Comparison of ENCODE assay signal across 26 cellular contexts in genomic region chr6:14315353-14315752, GRCh38.
"Had no signal": no experiment of that assay in that cellular context is flagged by ENCODE, and none has a peak within 500 bp of the region (broad histone marks: within the 10 kb centered on the region; RNA-seq: fewer than 3 reads in every experiment).

No MANE protein-coding gene starts in this region.

- H3K27ac Mint-ChIP-seq: activated CD4-positive, alpha-beta memory T cell treated with anti-CD3 and anti-CD28 coated beads for 36 hours; activated CD4-positive, alpha-beta T cell treated with anti-CD3 and anti-CD28 coated beads, Interleukin-2, amount 10 ng/mL, durations not matched to agents 7 days and 5 days; activated naive CD8-positive, alpha-beta T cell treated with anti-CD3 and anti-CD28 coated beads, Interleukin-2, amount 10 ng/mL, durations not matched to agents 7 days and 5 days; activated T-cell treated with anti-CD3 and anti-CD28 coated beads, Interleukin-2, amount 50 U/mL, for 72 hours had no signal

- H3K27me3 Mint-ChIP-seq: activated CD4-positive, alpha-beta memory T cell treated with anti-CD3 and anti-CD28 coated beads for 36 hours; activated CD4-positive, alpha-beta T cell treated with anti-CD3 and anti-CD28 coated beads, Interleukin-2, amount 10 ng/mL, durations not matched to agents 7 days and 5 days; activated naive CD8-positive, alpha-beta T cell treated with anti-CD3 and anti-CD28 coated beads, Interleukin-2, amount 10 ng/mL, durations not matched to agents 7 days and 5 days had no signal

- H3K4me3 Mint-ChIP-seq: activated CD4-positive, alpha-beta memory T cell treated with anti-CD3 and anti-CD28 coated beads for 36 hours; activated CD4-positive, alpha-beta T cell treated with anti-CD3 and anti-CD28 coated beads, Interleukin-2, amount 10 ng/mL, durations not matched to agents 7 days and 5 days; activated naive CD8-positive, alpha-beta T cell treated with anti-CD3 and anti-CD28 coated beads, Interleukin-2, amount 10 ng/mL, durations not matched to agents 7 days and 5 days; activated T-cell treated with anti-CD3 and anti-CD28 coated beads, Interleukin-2, amount 50 U/mL, for 72 hours had no signal

- H3K36me3 Mint-ChIP-seq: activated CD4-positive, alpha-beta memory T cell treated with anti-CD3 and anti-CD28 coated beads for 36 hours had no signal

- DNase-seq: activated CD4-positive, alpha-beta memory T cell treated with anti-CD3 and anti-CD28 coated beads for 36 hours; activated CD4-positive, alpha-beta T cell treated with anti-CD3 and anti-CD28 coated beads, Interleukin-2, amount 10 ng/mL, durations not matched to agents 7 days and 5 days; activated CD4-positive, CD25-positive, alpha-beta regulatory T cell; activated CD8-positive, alpha-beta memory T cell treated with anti-CD3 and anti-CD28 coated beads for 24 hours; activated naive CD4-positive, alpha-beta T cell treated with anti-CD3 and anti-CD28 coated beads, Interleukin-2, amount 50 U/mL, for 16 hours; activated naive CD8-positive, alpha-beta T cell treated with anti-CD3 and anti-CD28 coated beads, Interleukin-2, amount 10 ng/mL, durations not matched to agents 7 days and 5 days; activated T-cell treated with anti-CD3 and anti-CD28 coated beads for 4 hours; activated T-cell treated with anti-CD3 and anti-CD28 coated beads, Interleukin-2, amount 50 U/mL, for 72 hours; adrenal gland; anterior cingulate cortex; caudate nucleus; IMR-90; KG1; MG63; MV-4-11; NCI-H1092 treated with DMSO at 0.1 percent for 48 hours; NCI-H1417 treated with DMSO at 0.1 percent for 48 hours; NCI-H1694; NCI-H2029 treated with DMSO at 0.1 percent for 48 hours; NCI-H345; NCI-H510A; PC-3; SJCRH30; SK-N-SH; T-helper 1 cell; T-helper 9 cell had no signal

- H3K9me3 Mint-ChIP-seq: activated CD4-positive, alpha-beta memory T cell treated with anti-CD3 and anti-CD28 coated beads for 36 hours; activated naive CD8-positive, alpha-beta T cell treated with anti-CD3 and anti-CD28 coated beads, Interleukin-2, amount 10 ng/mL, durations not matched to agents 7 days and 5 days; activated T-cell treated with anti-CD3 and anti-CD28 coated beads, Interleukin-2, amount 50 U/mL, for 72 hours had no signal

- ATAC-seq: activated T-cell treated with anti-CD3 and anti-CD28 coated beads, Interleukin-2, amount 50 U/mL, for 72 hours; PC-3 had no signal
